ENCODE assay signal across 8 cellular contexts in the genomic region with DNA sequence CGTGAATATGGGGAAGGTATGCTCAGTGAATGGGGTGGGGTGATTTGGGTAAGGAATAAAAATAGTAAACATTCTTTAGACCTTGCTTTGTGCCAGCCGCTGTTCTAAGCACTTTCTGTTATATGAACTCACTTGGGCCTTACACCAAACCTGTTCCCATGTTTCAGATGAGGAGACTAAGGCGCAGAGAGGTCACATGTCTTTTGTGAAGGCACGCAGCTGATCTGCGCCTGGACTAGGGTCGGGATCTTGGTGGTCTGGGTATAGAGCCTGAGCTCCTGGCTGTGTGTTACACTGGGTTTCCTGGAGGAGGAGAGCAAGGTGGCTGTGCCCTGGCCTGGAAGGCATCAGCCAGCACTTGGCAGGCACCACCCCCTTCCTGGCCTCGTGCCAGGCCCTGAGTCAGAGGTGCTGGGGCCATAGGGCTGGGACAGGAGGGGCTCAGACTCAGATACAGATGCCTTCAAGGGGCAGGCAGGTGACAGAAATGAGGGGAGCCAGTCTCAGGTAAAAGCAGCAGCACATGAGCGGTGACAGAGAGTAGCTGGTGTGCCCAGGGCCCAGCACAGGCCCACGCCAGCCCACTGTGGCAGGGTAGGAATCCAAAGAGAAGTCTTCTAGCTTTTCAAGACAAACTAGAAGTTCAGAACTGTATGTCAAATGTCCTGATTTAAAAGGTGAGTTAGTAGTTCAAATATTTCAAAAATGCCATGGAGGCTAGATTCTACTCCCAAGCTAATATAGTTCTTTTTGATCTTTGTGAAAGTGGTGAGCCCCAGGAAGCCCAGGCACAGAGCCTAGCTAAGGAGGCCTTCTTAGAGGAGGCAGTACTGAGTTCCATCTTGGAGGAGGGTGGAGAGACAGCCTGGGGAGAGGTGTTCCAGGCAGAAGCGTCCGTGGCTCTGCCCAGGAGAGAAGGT.
DNase-seq lines count a peak whose midpoint lies in the region; ATAC-seq, FAIRE-seq and TF ChIP-seq lines count a peak whose summit lies in the region.

No MANE protein-coding gene starts in this region.

- WGBS in heart right ventricle, 2 donors = 58 to 73% methylated on average over 11 of the region's 11 CpGs

- peak overlapping the region in 8 of 10 donors; percentile 42 to 78 (median 61) for H3K27ac ChIP-seq in heart right ventricle

- FAIRE-seq in frontal cortex (lab: Jason Lieb, UNC) = no peak

- peak; percentile 30 to 76 (median 64) for ATAC-seq in heart right ventricle

- DNase-seq in GDM1 (lab: John Stamatoyannopoulos, UW) (peak; percentile 37), NCI-H1105 treated with DMSO at 0.1 percent for 48 hours (lab: John Stamatoyannopoulos, UW) (peak; percentile 78), heart right ventricle (peak; percentile 67 to 77), cortex of kidney (lab: John Stamatoyannopoulos, UW) (no peak), frontal cortex (ENCODE audit: low spot score in 2 of 2) (no peak), iPS-NIHi7 (ENCODE audit: extremely low spot score) (no peak)
- DNase-seq in activated T-cell treated with anti-CD3 and anti-CD28 coated beads, Interleukin-2, amount 50 U/mL, for 1 hour = peak; percentile 67
- DNase-seq in stimulated activated CD4-positive, alpha-beta T cell treated with anti-CD3 and anti-CD28 coated beads, Interleukin-2, amount 100 ng/mL, for 4 hours (ENCODE audit: low read depth) = peak; percentile 24

- H3K9me3 ChIP-seq in heart right ventricle = no peaks in the 10 kb centered on the region

- TF ChIP-seq CTCF in heart right ventricle (IDR thresholded peaks at IDR 0.05) = no peak

- no peaks in the 10 kb centered on the region for H3K36me3 ChIP-seq in heart right ventricle

- intact Hi-C loops in heart right ventricle (cut with DNase I) = no loop called here

- no peak overlapping the region for H3K4me3 ChIP-seq in heart right ventricle

- no peaks in the 10 kb centered on the region for H3K27me3 ChIP-seq in heart right ventricle

- peaks cover 14 to 70% (median 54%) of the 10 kb centered on the region in 9 donors for H3K4me1 ChIP-seq in heart right ventricle

Comparison
In these comparisons a context has a peak if more than half of its experiments do, and no peak if none do; other contexts are left out.
1. DNase-seq: peak in GDM1 (single experiment), NCI-H1105 treated with DMSO at 0.1 percent for 48 hours (single experiment), activated T-cell treated with anti-CD3 and anti-CD28 coated beads, Interleukin-2, amount 50 U/mL, for 1 hour (single experiment), heart right ventricle (2 of 2) and stimulated activated CD4-positive, alpha-beta T cell treated with anti-CD3 and anti-CD28 coated beads, Interleukin-2, amount 100 ng/mL, for 4 hours (single experiment); none in cortex of kidney (single experiment), frontal cortex (0 of 2) and iPS-NIHi7 (single experiment).